16 cellular contexts compared by ENCODE assay signal in genomic region chr4:8641256-8641655, GRCh38. TPM values are rescaled to one million over a fixed set of nuclear protein-coding genes. Genes with fewer than 3 reads are reported as not detected.
DNase-seq lines count a peak whose midpoint lies in the region; ATAC-seq, FAIRE-seq and TF ChIP-seq lines count a peak whose summit lies in the region.
"Had no signal": no experiment of that assay in that cellular context is flagged by ENCODE, and none has a peak within 500 bp of the region (broad histone marks: within the 10 kb centered on the region; RNA-seq: fewer than 3 reads in every experiment).

No MANE protein-coding gene starts in this region.

- H3K4me3 ChIP-seq in GM23338 (no peak overlapping the region), kidney (ENCODE audit: low read length in 2 of 2) (no peak overlapping the region)
- H3K4me3 ChIP-seq: K562 had no signal

- peaks cover 3 to 8% (median 7%) of the 10 kb centered on the region in 3 donors for H3K27me3 Mint-ChIP-seq in CD14-positive monocyte (ENCODE audit: low read depth in 3 of 3)
- H3K27me3 Mint-ChIP-seq in GM23338 (ENCODE audit: insufficient read depth, low read depth, poor library complexity): peaks cover 20% of the 10 kb centered on the region

- no peak overlapping the region for H3K27ac Mint-ChIP-seq in CD14-positive monocyte
- no peak overlapping the region for H3K27ac Mint-ChIP-seq in GM23338
- H3K27ac Mint-ChIP-seq: CD4-positive, alpha-beta memory T cell had no signal

- TF ChIP-seq CTCF in CD14-positive monocyte (IDR thresholded peaks at IDR 0.05): no peak
- TF ChIP-seq CTCF in GM23338 (conservative IDR thresholded peaks at IDR 0.05; ENCODE audit: low read depth in 2 of 2): no peak
- no peak for TF ChIP-seq CTCF in kidney (IDR thresholded peaks at IDR 0.05; ENCODE audit: borderline replicate concordance, extremely low read depth, insufficient read depth)

- peak; percentile 18 for DNase-seq in CD14-positive monocyte (ENCODE audit: low spot score)
- no peak for DNase-seq in GM23338 (ENCODE audit: low spot score)
- DNase-seq in kidney: peak; percentile 52
- peak; percentile 79 for DNase-seq in posterior vena cava (ENCODE audit: low spot score)
- DNase-seq in activated CD4-positive, alpha-beta T cell treated with anti-CD3 and anti-CD28 coated beads for 48 hours: no peak
- DNase-seq: BE2C; CD4-positive, alpha-beta memory T cell; NCI-H187; NCI-H446; NCI-H69; SIG-M5 had no signal

- H3K4me1 ChIP-seq in GM23338 (ENCODE audit: insufficient read depth) (no peaks in the 10 kb centered on the region), kidney (ENCODE audit: control insufficient read depth in 1 of 2, insufficient read depth in 1 of 2, low read depth in 1 of 2, low read length in 2 of 2) (no peaks in the 10 kb centered on the region)
- H3K4me1 ChIP-seq: BE2C had no signal

- no peaks in the 10 kb centered on the region for H3K4me1 Mint-ChIP-seq in CD14-positive monocyte
- no peaks in the 10 kb centered on the region; the same call in 2 of the 3 replicates for H3K4me1 Mint-ChIP-seq in GM23338
- H3K4me1 Mint-ChIP-seq: CD4-positive, alpha-beta memory T cell had no signal

- H3K36me3 Mint-ChIP-seq in CD14-positive monocyte: no peaks in the 10 kb centered on the region
- no peaks in the 10 kb centered on the region for H3K36me3 Mint-ChIP-seq in GM23338 (ENCODE audit: low read depth)
- H3K36me3 Mint-ChIP-seq: CD4-positive, alpha-beta memory T cell had no signal

- H3K4me2 ChIP-seq in GM23338: no peak overlapping the region

- ATAC-seq in GM23338 (no peak), GM21825 (IDR thresholded peaks at IDR 0.05; ENCODE audit: unreplicated experiment) (no peak), HG02981 (IDR thresholded peaks at IDR 0.05; ENCODE audit: unreplicated experiment) (no peak)
- ATAC-seq: HCT116, K562 had no signal

- 0 out of 2 replicates have a peak overlapping the region, but pooled peaks have one; percentile 28 for H2AFZ ChIP-seq in GM23338

- FAIRE-seq in kidney (lab: Jason Lieb, UNC): no peak
- FAIRE-seq: K562, RCC 7860 had no signal

- no peaks in the 10 kb centered on the region for H3K9me3 ChIP-seq in kidney (ENCODE audit: control insufficient read depth in 1 of 2, low read length in 2 of 2)
- H3K9me3 ChIP-seq: BE2C had no signal

- H3K9me3 Mint-ChIP-seq in CD14-positive monocyte (peaks cover 0 to 3% (median 0%) of the 10 kb centered on the region in 7 donors), GM23338 (no peaks in the 10 kb centered on the region; the same call in 2 of the 3 replicates)

- intact Hi-C loops in CD14-positive monocyte (cut with micrococcal nuclease): no loop called here
- intact Hi-C loops in kidney (cut with DNase I): no loop called here
- intact Hi-C loops in posterior vena cava (cut with DNase I): no loop called here

- no peaks in the 10 kb centered on the region for H4K20me1 ChIP-seq in GM23338 (replicated peaks; ENCODE audit: insufficient read depth)

- H3K36me3 ChIP-seq in GM23338 (ENCODE audit: insufficient read depth) (no peaks in the 10 kb centered on the region), kidney (ENCODE audit: control insufficient read depth in 1 of 2, insufficient read depth in 2 of 2, low read length in 2 of 2) (no peaks in the 10 kb centered on the region)
- H3K36me3 ChIP-seq: BE2C had no signal

- H3K4me3 Mint-ChIP-seq in CD14-positive monocyte: no peak overlapping the region
- H3K4me3 Mint-ChIP-seq in GM23338: no peak overlapping the region
- H3K4me3 Mint-ChIP-seq: CD4-positive, alpha-beta memory T cell had no signal

- no peak overlapping the region for H3K27ac ChIP-seq in GM23338 (ENCODE audit: low read depth)
- no peak overlapping the region for H3K27ac ChIP-seq in kidney (ENCODE audit: low read depth in 2 of 2, low read length in 2 of 2)

- no peaks in the 10 kb centered on the region for H3K9me2 ChIP-seq in GM23338 (ENCODE audit: insufficient read depth)

- H3K27me3 ChIP-seq in GM23338 (ENCODE audit: insufficient read depth): no peaks in the 10 kb centered on the region
- H3K27me3 ChIP-seq: BE2C had no signal

- H3K9ac ChIP-seq in kidney (ENCODE audit: low read length in 2 of 2): no peak overlapping the region

- no peaks in the 10 kb centered on the region for H3K79me2 ChIP-seq in GM23338 (replicated peaks; ENCODE audit: insufficient read depth)

- H3F3A ChIP-seq in GM23338 (replicated peaks; ENCODE audit: low read depth): 0 out of 2 replicates have a peak, but pooled peaks cover 2% of the 10 kb centered on the region

TF ChIP-seq in GM23338, 12 proteins besides CTCF, POLR2A, EP300 and RAD21 (continues in another document):
- TF ChIP-seq ZNF114 (CRISPR knock-in tag; IDR thresholded peaks at IDR 0.05) (no peak), EZH2 (IDR thresholded peaks at IDR 0.05; ENCODE audit: low read depth, unreplicated experiment) (no peak), EZH2phosphoT487 (IDR thresholded peaks at IDR 0.05; ENCODE audit: unreplicated experiment) (no peak), NANOG (IDR thresholded peaks at IDR 0.05; ENCODE audit: borderline replicate concordance) (no peak), ETS1 (IDR thresholded peaks at IDR 0.05) (no peak), ZNF331 (CRISPR knock-in tag; IDR thresholded peaks at IDR 0.05; ENCODE audit: low read depth) (no peak), STAT1 (IDR thresholded peaks at IDR 0.05; ENCODE audit: unreplicated experiment) (no peak), POLR2AphosphoS5 (IDR thresholded peaks at IDR 0.05; ENCODE audit: low read depth) (no peak), CREB1 (CRISPR knock-in tag; IDR thresholded peaks at IDR 0.05; ENCODE audit: low read depth) (no peak), JUNB (IDR thresholded peaks at IDR 0.05; ENCODE audit: unreplicated experiment) (no peak)

RNA-seq across cellular contexts. Expression of gene CPZ, which starts 48.7 kb away (rescaled TPM):
- polyA plus RNA-seq in CD14-positive monocyte (not detected), GM23338 (2016; fragmentation: Nextera tagmentation; extraction: Ambion mirVana) (24.6 and 29.9 TPM in 2 replicates), kidney (ENCODE audit: insufficient read depth, low read depth, low replicate concordance) (1.2 TPM)
- total RNA-seq in GM23338 (2014; rRNA removed; shearing (Covaris generic)): 37.3 and 43.1 TPM in 2 replicates
- total RNA-seq in kidney (2.6 TPM), posterior vena cava (10 to 100 TPM in 1 of 2 donors, 1 to 10 TPM in 1; 5.3 to 15.6 TPM)
- total RNA-seq: CD4-positive, alpha-beta memory T cell had no signal
- polyA plus RNA-seq: CD4-positive, alpha-beta memory T cell had no signal

Comparison
In these comparisons a context has a peak if more than half of its experiments do, and no peak if none do; other contexts are left out.
1. DNase-seq: peak in CD14-positive monocyte (single experiment), kidney (single experiment) and posterior vena cava (single experiment); none in GM23338 (single experiment) and activated CD4-positive, alpha-beta T cell treated with anti-CD3 and anti-CD28 coated beads for 48 hours (single experiment).